ENCODE assay signal across 17 cellular contexts in the genomic region with DNA sequence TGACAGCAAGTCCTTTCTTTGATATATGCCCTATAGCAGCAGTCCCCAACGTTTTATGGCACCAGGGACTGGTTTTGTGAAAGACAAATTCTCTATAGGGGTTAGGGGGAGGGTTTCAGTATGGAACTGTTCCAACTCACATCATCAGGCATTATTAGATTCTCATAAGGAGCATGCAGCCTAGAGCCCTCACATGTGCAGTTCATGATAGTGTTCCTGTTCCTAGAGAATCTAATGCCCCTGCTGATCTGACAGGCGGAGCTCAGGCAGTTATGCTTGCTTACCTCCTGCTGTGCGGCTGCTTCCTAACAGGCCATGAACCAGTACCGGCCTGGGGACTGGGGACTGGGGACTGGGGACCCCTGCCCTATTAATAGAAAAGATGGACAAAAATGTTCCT.
"Had no signal": no experiment of that assay in that cellular context is flagged by ENCODE, and none has a peak within 500 bp of the region (broad histone marks: within the 10 kb centered on the region; RNA-seq: fewer than 3 reads in every experiment).

No MANE protein-coding gene starts in this region.

- H3K9ac ChIP-seq: parathyroid adenoma had no signal

- H3K4me3 ChIP-seq: esophagus muscularis mucosa, lower lobe of right lung, thyroid gland, uterus had no signal

- H3K36me3 Mint-ChIP-seq: activated naive CD8-positive, alpha-beta T cell had no signal

- H3K9me3 Mint-ChIP-seq: activated B cell treated with CpG ODN at 0.5 μM for 24 hours; activated CD4-positive, alpha-beta T cell treated with anti-CD3 and anti-CD28 coated beads, Interleukin-2, amount 10 ng/mL, durations not matched to agents 7 days and 5 days; activated T-helper 2 cell treated with anti-CD3 and anti-CD28 coated beads, Interferon-gamma antibody, Interleukin-2, Interleukin-4, amounts not matched to agents 10 μg/mL and 5 μg/mL and 100 μg/mL, durations not matched to agents 14 hours and 24 hours and 36 hours; immature natural killer cell; mesothelial cell of epicardium had no signal

- ATAC-seq: lower lobe of right lung had no signal

- DNase-seq: activated B cell treated with CpG ODN at 0.5 μM for 24 hours; activated CD4-positive, alpha-beta T cell treated with anti-CD3 and anti-CD28 coated beads, Interleukin-2, amount 10 ng/mL, durations not matched to agents 7 days and 5 days; activated CD8-positive, alpha-beta memory T cell treated with anti-CD3 and anti-CD28 coated beads for 24 hours; brain microvascular endothelial cell; glutamatergic neuron; immature natural killer cell; lower lobe of right lung; stimulated activated CD4-positive, alpha-beta T cell treated with anti-CD3 and anti-CD28 coated beads, Interleukin-4, amount 100 ng/mL, for 1 hour; stimulated activated CD8-positive, alpha-beta memory T cell treated with anti-CD3 and anti-CD28 coated beads, Interleukin-4, amount 100 ng/mL, for 48 hours; T-helper 9 cell; thyroid gland; uterus had no signal

- H3K27me3 ChIP-seq: brain microvascular endothelial cell, esophagus muscularis mucosa, thyroid gland, uterus had no signal

- H2AFZ ChIP-seq: parathyroid adenoma had no signal

- H3K9me3 ChIP-seq: esophagus muscularis mucosa, lower lobe of right lung, thyroid gland, uterus had no signal

- H3K36me3 ChIP-seq: brain microvascular endothelial cell, esophagus muscularis mucosa, lower lobe of right lung, thyroid gland, uterus had no signal

- H3K27ac Mint-ChIP-seq: activated B cell treated with CpG ODN at 0.5 μM for 24 hours; activated naive CD8-positive, alpha-beta T cell; activated T-helper 2 cell treated with anti-CD3 and anti-CD28 coated beads, Interferon-gamma antibody, Interleukin-2, Interleukin-4, amounts not matched to agents 10 μg/mL and 5 μg/mL and 100 μg/mL, durations not matched to agents 14 hours and 24 hours and 36 hours; mesothelial cell of epicardium had no signal

- H3K27ac ChIP-seq: brain microvascular endothelial cell, parathyroid adenoma, thyroid gland, uterus had no signal

- H3K27me3 Mint-ChIP-seq: activated B cell treated with CpG ODN at 0.5 μM for 24 hours; activated CD4-positive, alpha-beta T cell treated with anti-CD3 and anti-CD28 coated beads, Interleukin-2, amount 10 ng/mL, durations not matched to agents 7 days and 5 days; activated naive CD8-positive, alpha-beta T cell had no signal

- H3K4me3 Mint-ChIP-seq: activated B cell treated with CpG ODN at 0.5 μM for 24 hours; activated CD4-positive, alpha-beta T cell treated with anti-CD3 and anti-CD28 coated beads, Interleukin-2, amount 10 ng/mL, durations not matched to agents 7 days and 5 days; activated naive CD8-positive, alpha-beta T cell; immature natural killer cell; mesothelial cell of epicardium had no signal
